1 cellular context compared by ENCODE assay signal in the genomic region with DNA sequence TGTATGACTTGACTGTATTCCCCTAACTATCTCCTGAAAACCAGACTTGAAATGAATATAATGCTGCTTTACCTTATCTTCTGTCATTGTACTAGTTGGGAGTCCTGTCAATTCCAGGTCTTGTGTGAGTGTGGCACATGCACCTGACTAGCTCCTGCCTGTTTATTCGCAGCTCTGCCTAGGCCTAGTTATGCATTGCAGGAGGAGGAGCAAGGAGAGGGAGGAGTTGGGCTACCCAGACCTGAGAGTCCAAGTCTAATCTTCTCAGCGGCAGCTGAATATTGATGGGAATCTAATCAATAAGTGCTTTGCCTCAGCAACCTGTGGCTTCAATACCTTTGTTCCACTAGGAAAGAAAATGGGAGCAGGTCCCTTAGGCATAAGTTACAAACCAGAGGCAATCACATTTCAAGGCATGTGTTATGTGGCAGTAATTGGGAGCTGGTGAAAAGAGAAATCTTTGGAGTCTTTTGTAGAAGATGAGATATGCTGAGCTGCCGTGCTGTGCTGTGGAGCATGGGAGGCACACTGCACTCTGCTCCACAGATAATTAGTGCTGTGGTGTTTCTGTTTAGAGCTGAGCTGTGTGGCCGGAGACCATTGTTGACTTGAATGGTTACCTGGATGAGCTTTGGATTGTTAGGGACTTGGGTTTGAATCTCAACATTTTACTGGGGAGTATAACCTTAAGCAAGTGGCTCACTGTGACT.
TF ChIP-seq lines count a peak whose summit lies in the region.

A gene (minus strand): TSS at position 137 of the 710 bp plus-strand sequence. CDS start 50 bp downstream, at position 87.

TF ChIP-seq in HepG2, 621 proteins besides CTCF, POLR2A, EP300 and RAD21 (continued from another document and continues in another):
- TF ChIP-seq FIP1L1 (IDR thresholded peaks at IDR 0.05; ENCODE audit: borderline replicate concordance, insufficient read depth, low read depth, low read length) (no peak), POLR2AphosphoS5 (IDR thresholded peaks at IDR 0.05; ENCODE audit: low read depth, low read length) (peak; percentile 84), MXI1 (IDR thresholded peaks at IDR 0.05; ENCODE audit: borderline replicate concordance, low read depth, low read length) (0 out of 3 replicates have a peak, but pooled peaks have one; percentile 24), ETV6 (CRISPR knock-in tag; conservative IDR thresholded peaks at IDR 0.05) (no peak), HDAC1 (CRISPR knock-in tag; IDR thresholded peaks at IDR 0.05) (peak; percentile 57; the same call in 1 of the 2 replicates), CC2D1A (CRISPR knock-in tag; IDR thresholded peaks at IDR 0.05) (no peak), SIN3A (IDR thresholded peaks at IDR 0.05; ENCODE audit: borderline replicate concordance, low read depth, low read length) (0 out of 2 replicates have a peak, but pooled peaks have one; percentile 45), IRX3 (CRISPR knock-in tag; IDR thresholded peaks at IDR 0.05; ENCODE audit: borderline replicate concordance, low read depth) (no peak), ETV5 (CRISPR knock-in tag; IDR thresholded peaks at IDR 0.05; ENCODE audit: borderline replicate concordance) (no peak), SAP130 (CRISPR knock-in tag; IDR thresholded peaks at IDR 0.05; ENCODE audit: low read depth) (peak; percentile 58; the same call in 1 of the 2 replicates), WIZ (CRISPR knock-in tag; IDR thresholded peaks at IDR 0.05) (no peak), SATB2 (CRISPR knock-in tag; IDR thresholded peaks at IDR 0.05) (no peak), SMAD9 (CRISPR knock-in tag; IDR thresholded peaks at IDR 0.05) (no peak), ZNF501 (CRISPR knock-in tag; IDR thresholded peaks at IDR 0.05) (0 out of 2 replicates have a peak, but pooled peaks have one; percentile 48), ZNF350 (CRISPR knock-in tag; IDR thresholded peaks at IDR 0.05; ENCODE audit: borderline replicate concordance, low read depth) (0 out of 2 replicates have a peak, but pooled peaks have one; percentile 46), ZNF75D (CRISPR knock-in tag; IDR thresholded peaks at IDR 0.05; ENCODE audit: borderline replicate concordance) (no peak), ZNF549 (CRISPR knock-in tag; IDR thresholded peaks at IDR 0.05) (no peak), SOX6 (IDR thresholded peaks at IDR 0.05) (no peak), SOX6 (CRISPR knock-in tag; IDR thresholded peaks at IDR 0.05) (peak; percentile 45), SALL1 (CRISPR knock-in tag; IDR thresholded peaks at IDR 0.05) (peak; percentile 79; the same call in 1 of the 2 replicates), ZNF292 (CRISPR knock-in tag; IDR thresholded peaks at IDR 0.05; ENCODE audit: borderline replicate concordance, low read depth) (peak; percentile 45; the same call in 1 of the 2 replicates), PHB2 (IDR thresholded peaks at IDR 0.05; ENCODE audit: partially characterized antibody) (no peak), MED1 (CRISPR knock-in tag; IDR thresholded peaks at IDR 0.05) (peak; percentile 68), ZNF883 (CRISPR knock-in tag; IDR thresholded peaks at IDR 0.05; ENCODE audit: not compliant biosample characterization) (no peak), MLLT10 (CRISPR knock-in tag; IDR thresholded peaks at IDR 0.05) (no peak), MTF2 (CRISPR knock-in tag; IDR thresholded peaks at IDR 0.05; ENCODE audit: borderline replicate concordance) (no peak), ZNF24 (IDR thresholded peaks at IDR 0.05) (no peak), ZBTB42 (CRISPR knock-in tag; IDR thresholded peaks at IDR 0.05) (no peak), JDP2 (CRISPR knock-in tag; IDR thresholded peaks at IDR 0.05; ENCODE audit: borderline replicate concordance) (no peak), ZNF766 (CRISPR knock-in tag; IDR thresholded peaks at IDR 0.05; ENCODE audit: borderline replicate concordance) (no peak), NAIF1 (CRISPR knock-in tag; IDR thresholded peaks at IDR 0.05; ENCODE audit: borderline replicate concordance) (no peak), CBFB (CRISPR knock-in tag; IDR thresholded peaks at IDR 0.05) (no peak), CCDC6 (CRISPR knock-in tag; IDR thresholded peaks at IDR 0.05) (no peak), KLF16 (CRISPR knock-in tag; IDR thresholded peaks at IDR 0.05) (0 out of 4 replicates have a peak, but pooled peaks of 1 of the 2 experiments have one; percentile 29), HNF4A (CRISPR knock-in tag; IDR thresholded peaks at IDR 0.05) (peak; percentile 29; the same call in 1 of the 2 replicates), STAG1 (CRISPR knock-in tag; IDR thresholded peaks at IDR 0.05) (no peak), NR2F2 (IDR thresholded peaks at IDR 0.05; ENCODE audit: borderline replicate concordance, low read depth) (no peak), ZSCAN29 (CRISPR knock-in tag; conservative IDR thresholded peaks at IDR 0.05) (0 out of 2 replicates have a peak, but pooled peaks have one; percentile 17), CREB1 (IDR thresholded peaks at IDR 0.05) (no peak), CREB1 (CRISPR knock-in tag; IDR thresholded peaks at IDR 0.05) (0 out of 2 replicates have a peak, but pooled peaks have one; percentile 30)
- TF ChIP-seq, protein P1, sequence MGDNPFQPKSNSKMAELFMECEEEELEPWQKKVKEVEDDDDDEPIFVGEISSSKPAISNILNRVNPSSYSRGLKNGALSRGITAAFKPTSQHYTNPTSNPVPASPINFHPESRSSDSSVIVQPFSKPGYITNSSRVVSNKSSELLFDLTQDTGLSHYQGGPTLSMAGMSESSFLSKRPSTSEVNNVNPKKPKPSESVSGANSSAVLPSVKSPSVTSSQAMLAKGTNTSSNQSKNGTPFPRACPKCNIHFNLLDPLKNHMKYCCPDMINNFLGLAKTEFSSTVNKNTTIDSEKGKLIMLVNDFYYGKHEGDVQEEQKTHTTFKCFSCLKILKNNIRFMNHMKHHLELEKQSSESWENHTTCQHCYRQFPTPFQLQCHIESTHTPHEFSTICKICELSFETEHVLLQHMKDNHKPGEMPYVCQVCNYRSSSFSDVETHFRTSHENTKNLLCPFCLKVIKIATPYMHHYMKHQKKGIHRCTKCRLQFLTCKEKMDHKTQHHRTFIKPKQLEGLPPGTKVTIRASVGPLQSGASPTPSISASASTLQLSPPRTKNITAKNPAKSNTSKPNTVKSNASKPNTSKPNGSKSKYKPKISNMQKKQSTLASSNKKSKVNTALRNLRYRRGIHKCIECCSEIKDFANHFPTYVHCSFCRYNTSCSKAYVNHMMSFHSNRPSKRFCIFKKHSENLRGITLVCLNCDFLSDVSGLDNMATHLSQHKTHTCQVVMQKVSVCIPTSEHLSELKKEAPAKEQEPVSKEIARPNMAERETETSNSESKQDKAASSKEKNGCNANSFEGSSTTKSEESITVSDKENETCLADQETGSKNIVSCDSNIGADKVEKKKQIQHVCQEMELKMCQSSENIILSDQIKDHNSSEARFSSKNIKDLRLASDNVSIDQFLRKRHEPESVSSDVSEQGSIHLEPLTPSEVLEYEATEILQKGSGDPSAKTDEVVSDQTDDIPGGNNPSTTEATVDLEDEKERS (CRISPR knock-in tag; IDR thresholded peaks at IDR 0.05), result no peak
- TF ChIP-seq, protein P2, sequence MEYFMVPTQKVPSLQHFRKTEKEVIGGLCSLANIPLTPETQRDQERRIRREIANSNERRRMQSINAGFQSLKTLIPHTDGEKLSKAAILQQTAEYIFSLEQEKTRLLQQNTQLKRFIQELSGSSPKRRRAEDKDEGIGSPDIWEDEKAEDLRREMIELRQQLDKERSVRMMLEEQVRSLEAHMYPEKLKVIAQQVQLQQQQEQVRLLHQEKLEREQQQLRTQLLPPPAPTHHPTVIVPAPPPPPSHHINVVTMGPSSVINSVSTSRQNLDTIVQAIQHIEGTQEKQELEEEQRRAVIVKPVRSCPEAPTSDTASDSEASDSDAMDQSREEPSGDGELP (IDR thresholded peaks at IDR 0.05; ENCODE audit: borderline replicate concordance, low read depth), result no peak
- TF ChIP-seq, protein P3, sequence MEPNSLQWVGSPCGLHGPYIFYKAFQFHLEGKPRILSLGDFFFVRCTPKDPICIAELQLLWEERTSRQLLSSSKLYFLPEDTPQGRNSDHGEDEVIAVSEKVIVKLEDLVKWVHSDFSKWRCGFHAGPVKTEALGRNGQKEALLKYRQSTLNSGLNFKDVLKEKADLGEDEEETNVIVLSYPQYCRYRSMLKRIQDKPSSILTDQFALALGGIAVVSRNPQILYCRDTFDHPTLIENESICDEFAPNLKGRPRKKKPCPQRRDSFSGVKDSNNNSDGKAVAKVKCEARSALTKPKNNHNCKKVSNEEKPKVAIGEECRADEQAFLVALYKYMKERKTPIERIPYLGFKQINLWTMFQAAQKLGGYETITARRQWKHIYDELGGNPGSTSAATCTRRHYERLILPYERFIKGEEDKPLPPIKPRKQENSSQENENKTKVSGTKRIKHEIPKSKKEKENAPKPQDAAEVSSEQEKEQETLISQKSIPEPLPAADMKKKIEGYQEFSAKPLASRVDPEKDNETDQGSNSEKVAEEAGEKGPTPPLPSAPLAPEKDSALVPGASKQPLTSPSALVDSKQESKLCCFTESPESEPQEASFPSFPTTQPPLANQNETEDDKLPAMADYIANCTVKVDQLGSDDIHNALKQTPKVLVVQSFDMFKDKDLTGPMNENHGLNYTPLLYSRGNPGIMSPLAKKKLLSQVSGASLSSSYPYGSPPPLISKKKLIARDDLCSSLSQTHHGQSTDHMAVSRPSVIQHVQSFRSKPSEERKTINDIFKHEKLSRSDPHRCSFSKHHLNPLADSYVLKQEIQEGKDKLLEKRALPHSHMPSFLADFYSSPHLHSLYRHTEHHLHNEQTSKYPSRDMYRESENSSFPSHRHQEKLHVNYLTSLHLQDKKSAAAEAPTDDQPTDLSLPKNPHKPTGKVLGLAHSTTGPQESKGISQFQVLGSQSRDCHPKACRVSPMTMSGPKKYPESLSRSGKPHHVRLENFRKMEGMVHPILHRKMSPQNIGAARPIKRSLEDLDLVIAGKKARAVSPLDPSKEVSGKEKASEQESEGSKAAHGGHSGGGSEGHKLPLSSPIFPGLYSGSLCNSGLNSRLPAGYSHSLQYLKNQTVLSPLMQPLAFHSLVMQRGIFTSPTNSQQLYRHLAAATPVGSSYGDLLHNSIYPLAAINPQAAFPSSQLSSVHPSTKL (CRISPR knock-in tag; IDR thresholded peaks at IDR 0.05), result peak; percentile 45
- TF ChIP-seq, protein P4, sequence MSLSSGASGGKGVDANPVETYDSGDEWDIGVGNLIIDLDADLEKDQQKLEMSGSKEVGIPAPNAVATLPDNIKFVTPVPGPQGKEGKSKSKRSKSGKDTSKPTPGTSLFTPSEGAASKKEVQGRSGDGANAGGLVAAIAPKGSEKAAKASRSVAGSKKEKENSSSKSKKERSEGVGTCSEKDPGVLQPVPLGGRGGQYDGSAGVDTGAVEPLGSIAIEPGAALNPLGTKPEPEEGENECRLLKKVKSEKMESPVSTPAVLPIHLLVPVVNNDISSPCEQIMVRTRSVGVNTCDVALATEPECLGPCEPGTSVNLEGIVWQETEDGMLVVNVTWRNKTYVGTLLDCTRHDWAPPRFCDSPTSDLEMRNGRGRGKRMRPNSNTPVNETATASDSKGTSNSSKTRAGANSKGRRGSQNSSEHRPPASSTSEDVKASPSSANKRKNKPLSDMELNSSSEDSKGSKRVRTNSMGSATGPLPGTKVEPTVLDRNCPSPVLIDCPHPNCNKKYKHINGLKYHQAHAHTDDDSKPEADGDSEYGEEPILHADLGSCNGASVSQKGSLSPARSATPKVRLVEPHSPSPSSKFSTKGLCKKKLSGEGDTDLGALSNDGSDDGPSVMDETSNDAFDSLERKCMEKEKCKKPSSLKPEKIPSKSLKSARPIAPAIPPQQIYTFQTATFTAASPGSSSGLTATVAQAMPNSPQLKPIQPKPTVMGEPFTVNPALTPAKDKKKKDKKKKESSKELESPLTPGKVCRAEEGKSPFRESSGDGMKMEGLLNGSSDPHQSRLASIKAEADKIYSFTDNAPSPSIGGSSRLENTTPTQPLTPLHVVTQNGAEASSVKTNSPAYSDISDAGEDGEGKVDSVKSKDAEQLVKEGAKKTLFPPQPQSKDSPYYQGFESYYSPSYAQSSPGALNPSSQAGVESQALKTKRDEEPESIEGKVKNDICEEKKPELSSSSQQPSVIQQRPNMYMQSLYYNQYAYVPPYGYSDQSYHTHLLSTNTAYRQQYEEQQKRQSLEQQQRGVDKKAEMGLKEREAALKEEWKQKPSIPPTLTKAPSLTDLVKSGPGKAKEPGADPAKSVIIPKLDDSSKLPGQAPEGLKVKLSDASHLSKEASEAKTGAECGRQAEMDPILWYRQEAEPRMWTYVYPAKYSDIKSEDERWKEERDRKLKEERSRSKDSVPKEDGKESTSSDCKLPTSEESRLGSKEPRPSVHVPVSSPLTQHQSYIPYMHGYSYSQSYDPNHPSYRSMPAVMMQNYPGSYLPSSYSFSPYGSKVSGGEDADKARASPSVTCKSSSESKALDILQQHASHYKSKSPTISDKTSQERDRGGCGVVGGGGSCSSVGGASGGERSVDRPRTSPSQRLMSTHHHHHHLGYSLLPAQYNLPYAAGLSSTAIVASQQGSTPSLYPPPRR (CRISPR knock-in tag; IDR thresholded peaks at IDR 0.05; ENCODE audit: borderline replicate concordance), result peak; percentile 42; the same call in 1 of the 2 replicates
- TF ChIP-seq, protein P5, sequence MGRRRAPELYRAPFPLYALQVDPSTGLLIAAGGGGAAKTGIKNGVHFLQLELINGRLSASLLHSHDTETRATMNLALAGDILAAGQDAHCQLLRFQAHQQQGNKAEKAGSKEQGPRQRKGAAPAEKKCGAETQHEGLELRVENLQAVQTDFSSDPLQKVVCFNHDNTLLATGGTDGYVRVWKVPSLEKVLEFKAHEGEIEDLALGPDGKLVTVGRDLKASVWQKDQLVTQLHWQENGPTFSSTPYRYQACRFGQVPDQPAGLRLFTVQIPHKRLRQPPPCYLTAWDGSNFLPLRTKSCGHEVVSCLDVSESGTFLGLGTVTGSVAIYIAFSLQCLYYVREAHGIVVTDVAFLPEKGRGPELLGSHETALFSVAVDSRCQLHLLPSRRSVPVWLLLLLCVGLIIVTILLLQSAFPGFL (CRISPR knock-in tag; IDR thresholded peaks at IDR 0.05), result no peak
- TF ChIP-seq, protein P6, sequence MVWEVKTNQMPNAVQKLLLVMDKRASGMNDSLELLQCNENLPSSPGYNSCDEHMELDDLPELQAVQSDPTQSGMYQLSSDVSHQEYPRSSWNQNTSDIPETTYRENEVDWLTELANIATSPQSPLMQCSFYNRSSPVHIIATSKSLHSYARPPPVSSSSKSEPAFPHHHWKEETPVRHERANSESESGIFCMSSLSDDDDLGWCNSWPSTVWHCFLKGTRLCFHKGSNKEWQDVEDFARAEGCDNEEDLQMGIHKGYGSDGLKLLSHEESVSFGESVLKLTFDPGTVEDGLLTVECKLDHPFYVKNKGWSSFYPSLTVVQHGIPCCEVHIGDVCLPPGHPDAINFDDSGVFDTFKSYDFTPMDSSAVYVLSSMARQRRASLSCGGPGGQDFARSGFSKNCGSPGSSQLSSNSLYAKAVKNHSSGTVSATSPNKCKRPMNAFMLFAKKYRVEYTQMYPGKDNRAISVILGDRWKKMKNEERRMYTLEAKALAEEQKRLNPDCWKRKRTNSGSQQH (CRISPR knock-in tag; IDR thresholded peaks at IDR 0.05; ENCODE audit: low read depth), result 0 out of 2 replicates have a peak, but pooled peaks have one; percentile 38
- TF ChIP-seq, protein P7, sequence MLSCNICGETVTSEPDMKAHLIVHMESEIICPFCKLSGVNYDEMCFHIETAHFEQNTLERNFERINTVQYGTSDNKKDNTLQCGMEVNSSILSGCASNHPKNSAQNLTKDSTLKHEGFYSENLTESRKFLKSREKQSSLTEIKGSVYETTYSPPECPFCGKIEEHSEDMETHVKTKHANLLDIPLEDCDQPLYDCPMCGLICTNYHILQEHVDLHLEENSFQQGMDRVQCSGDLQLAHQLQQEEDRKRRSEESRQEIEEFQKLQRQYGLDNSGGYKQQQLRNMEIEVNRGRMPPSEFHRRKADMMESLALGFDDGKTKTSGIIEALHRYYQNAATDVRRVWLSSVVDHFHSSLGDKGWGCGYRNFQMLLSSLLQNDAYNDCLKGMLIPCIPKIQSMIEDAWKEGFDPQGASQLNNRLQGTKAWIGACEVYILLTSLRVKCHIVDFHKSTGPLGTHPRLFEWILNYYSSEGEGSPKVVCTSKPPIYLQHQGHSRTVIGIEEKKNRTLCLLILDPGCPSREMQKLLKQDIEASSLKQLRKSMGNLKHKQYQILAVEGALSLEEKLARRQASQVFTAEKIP (CRISPR knock-in tag; IDR thresholded peaks at IDR 0.05; ENCODE audit: borderline replicate concordance), result no peak
